ENCODE assay signal across 8 cellular contexts in the genomic region with DNA sequence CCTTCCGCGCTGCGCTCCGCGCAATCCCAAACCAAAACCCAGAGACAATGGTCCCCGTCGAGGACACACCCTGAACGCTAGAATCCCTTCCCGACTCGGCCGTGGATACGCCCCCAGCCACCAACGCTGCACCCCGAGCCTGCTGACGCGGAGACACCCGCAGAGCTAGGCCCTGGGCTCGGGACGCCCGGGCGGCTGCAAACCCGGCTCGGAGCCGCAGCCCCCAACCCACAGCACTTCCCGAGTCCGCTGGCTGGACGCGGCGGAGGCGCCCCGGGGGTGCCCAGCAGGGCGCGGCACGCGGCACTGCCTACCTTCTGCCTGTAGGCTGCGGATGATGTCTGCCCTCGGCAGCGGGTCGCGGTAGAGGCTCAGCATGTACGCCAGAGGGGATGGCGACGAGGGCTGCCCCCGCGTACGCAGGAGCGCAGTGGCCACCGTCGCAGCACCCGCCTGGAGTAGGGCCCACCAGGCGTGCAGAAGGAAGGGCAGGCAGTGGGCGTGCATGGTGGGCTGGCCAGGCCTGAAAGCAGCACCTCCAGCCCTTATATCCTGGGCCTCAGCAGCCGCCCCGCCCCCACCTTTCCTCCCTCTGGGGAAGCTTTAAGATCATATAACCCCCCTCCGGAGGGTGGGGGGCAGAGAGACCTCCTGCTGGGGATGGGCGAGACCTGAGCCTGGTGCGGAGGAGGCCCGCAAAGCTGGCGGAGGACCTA.
A peak's percentile ranks its signal among the peaks of the same experiment; 100 is the strongest.
DNase-seq lines count a peak whose midpoint lies in the region; ATAC-seq lines count a peak whose summit lies in the region.

A gene (minus strand): TSS at position 521 of the 716 bp plus-strand sequence. CDS start 14 bp downstream, at position 507.

- no peaks in the 10 kb centered on the region for H3K9me3 Mint-ChIP-seq in activated naive CD8-positive, alpha-beta T cell (ENCODE audit: low read depth)
- H3K9me3 Mint-ChIP-seq in stimulated activated effector memory CD8-positive, alpha-beta T cell treated with anti-CD3 and anti-CD28 coated beads, Interleukin-12 subunit alpha, Interleukin-12 subunit beta, amount 100 ng/mL, for 72 hours: no peaks in the 10 kb centered on the region

- peaks cover 12% of the 10 kb centered on the region for H3K4me1 Mint-ChIP-seq in activated naive CD8-positive, alpha-beta T cell (ENCODE audit: low read depth)
- H3K4me1 Mint-ChIP-seq in stimulated activated effector memory CD8-positive, alpha-beta T cell treated with anti-CD3 and anti-CD28 coated beads, Interleukin-12 subunit alpha, Interleukin-12 subunit beta, amount 100 ng/mL, for 72 hours: peaks cover 14% of the 10 kb centered on the region

- H3K36me3 ChIP-seq in iPS-20b (ENCODE audit: insufficient read depth, low read depth, low read length): no peaks in the 10 kb centered on the region

- no peak within 1 kb of the TSS for H3K27ac ChIP-seq in iPS-20b (ENCODE audit: low read length)

- peak within 1 kb of the TSS; percentile 72 for H3K4me3 ChIP-seq in iPS-20b (ENCODE audit: low read length)

- DNase-seq in NCI-H1417 (lab: John Stamatoyannopoulos, UW) (peak in 2 of 3 experiments; percentile 28 to 43), NCI-H1417 treated with DMSO at 0.1 percent for 48 hours (lab: John Stamatoyannopoulos, UW) (no peak)
- DNase-seq in stimulated activated effector memory CD8-positive, alpha-beta T cell treated with anti-CD3 and anti-CD28 coated beads, Interleukin-12 subunit alpha, Interleukin-12 subunit beta, amount 100 ng/mL, for 72 hours (ENCODE audit: low spot score in 2 of 2): no peak

- peaks cover 73% of the 10 kb centered on the region for H3K27me3 ChIP-seq in iPS-20b (ENCODE audit: insufficient read depth, low read length)

- H3K36me3 Mint-ChIP-seq in activated naive CD8-positive, alpha-beta T cell: peaks cover 2% of the 10 kb centered on the region
- no peaks in the 10 kb centered on the region for H3K36me3 Mint-ChIP-seq in stimulated activated effector memory CD8-positive, alpha-beta T cell treated with anti-CD3 and anti-CD28 coated beads, Interleukin-12 subunit alpha, Interleukin-12 subunit beta, amount 100 ng/mL, for 72 hours

- ATAC-seq in stimulated activated effector memory CD8-positive, alpha-beta T cell treated with anti-CD3 and anti-CD28 coated beads, Interleukin-12 subunit alpha, Interleukin-12 subunit beta, amount 100 ng/mL, for 72 hours: peak; percentile 49
- ATAC-seq in HG03039 (IDR thresholded peaks at IDR 0.05; ENCODE audit: unreplicated experiment) (no peak), GM21360 (IDR thresholded peaks at IDR 0.05; ENCODE audit: unreplicated experiment) (no peak), GM21717 (IDR thresholded peaks at IDR 0.05; ENCODE audit: unreplicated experiment) (no peak)

- H3K27ac Mint-ChIP-seq in activated naive CD8-positive, alpha-beta T cell: peak within 1 kb of the TSS; percentile 46
- no peak within 1 kb of the TSS for H3K27ac Mint-ChIP-seq in stimulated activated effector memory CD8-positive, alpha-beta T cell treated with anti-CD3 and anti-CD28 coated beads, Interleukin-12 subunit alpha, Interleukin-12 subunit beta, amount 100 ng/mL, for 72 hours

- H3K9ac ChIP-seq in iPS-20b (ENCODE audit: low read depth, low read length): peak within 1 kb of the TSS; percentile 72

- H3K4me3 Mint-ChIP-seq in activated naive CD8-positive, alpha-beta T cell: peak within 1 kb of the TSS; percentile 84
- H3K4me3 Mint-ChIP-seq in stimulated activated effector memory CD8-positive, alpha-beta T cell treated with anti-CD3 and anti-CD28 coated beads, Interleukin-12 subunit alpha, Interleukin-12 subunit beta, amount 100 ng/mL, for 72 hours: peak within 1 kb of the TSS; percentile 62

- H3K27me3 Mint-ChIP-seq in activated naive CD8-positive, alpha-beta T cell: peaks cover 18% of the 10 kb centered on the region

- no peaks in the 10 kb centered on the region for H3K9me3 ChIP-seq in iPS-20b (ENCODE audit: insufficient read depth, low read depth, low read length)

- H3K4me1 ChIP-seq in iPS-20b (ENCODE audit: insufficient read depth, low read length): peaks cover 26% of the 10 kb centered on the region

Comparison
In these comparisons a context has a peak if more than half of its experiments do, and no peak if none do; other contexts are left out.
1. DNase-seq: peak in NCI-H1417 (2 of 3); none in NCI-H1417 treated with DMSO at 0.1 percent for 48 hours (single experiment) and stimulated activated effector memory CD8-positive, alpha-beta T cell treated with anti-CD3 and anti-CD28 coated beads, Interleukin-12 subunit alpha, Interleukin-12 subunit beta, amount 100 ng/mL, for 72 hours (0 of 2).